Comparison of ENCODE assay signal across 8 cellular contexts in genomic region chr9:128117613-128118471, GRCh38. TPM values are rescaled to one million over a fixed set of nuclear protein-coding genes. Genes with fewer than 3 reads are reported as not detected.
DNase-seq lines count a peak whose midpoint lies in the region; ATAC-seq, FAIRE-seq and TF ChIP-seq lines count a peak whose summit lies in the region.

No MANE protein-coding gene starts in this region.

- H3K36me3 ChIP-seq in DOHH2 (ENCODE audit: control insufficient read depth, low read length), result peaks cover 61% of the 10 kb centered on the region
- H3K36me3 ChIP-seq in bronchial epithelial cell (ENCODE audit: control insufficient read depth, insufficient read depth, low read length), result peaks cover 12% of the 10 kb centered on the region

- H3F3A ChIP-seq in DOHH2 (ENCODE audit: control insufficient read depth, insufficient read depth), result peaks cover 7% of the 10 kb centered on the region; the same call in 1 of the 2 replicates

- H3K79me2 ChIP-seq in DOHH2 (ENCODE audit: control insufficient read depth, low read length), result no peaks in the 10 kb centered on the region

- DNase-seq in NCI-H446 (lab: John Stamatoyannopoulos, UW) (peak; percentile 70 to 89), bronchial epithelial cell (ENCODE audit: low read depth) (peak; percentile 78), iris pigment epithelial cell (ENCODE audit: low read depth) (peak; percentile 78)
- peak; percentile 91 to 99 (median 96) for DNase-seq in activated CD4-positive, CD25-positive, alpha-beta regulatory T cell (lab: John Stamatoyannopoulos, UW)
- DNase-seq in stimulated activated CD4-positive, alpha-beta T cell treated with anti-CD3 and anti-CD28 coated beads, Interleukin-15, amount 100 ng/mL, for 1 hour (ENCODE audit: low read depth in 1 of 2, low spot score in 1 of 2), result peak; percentile 94 to 98

- peaks cover 3% of the 10 kb centered on the region; the same call in 1 of the 2 replicates for H3K4me1 ChIP-seq in DOHH2 (ENCODE audit: control insufficient read depth, low read length)

- H3K4me2 ChIP-seq in DOHH2 (ENCODE audit: low read length), result no peak overlapping the region

- H3K4me3 ChIP-seq in DOHH2 (ENCODE audit: low read length), result no peak overlapping the region
- no peak overlapping the region for H3K4me3 ChIP-seq in bronchial epithelial cell (ENCODE audit: low read depth, low read length)

- no peaks in the 10 kb centered on the region for H3K9me2 ChIP-seq in DOHH2 (replicated peaks; ENCODE audit: control insufficient read depth, low read length)

- H3K27me3 ChIP-seq in DOHH2 (ENCODE audit: control insufficient read depth, low read length) (no peaks in the 10 kb centered on the region), bronchial epithelial cell (ENCODE audit: control insufficient read depth, insufficient read depth, low read length) (no peaks in the 10 kb centered on the region)

- H3K27ac ChIP-seq in DOHH2 (ENCODE audit: low read depth, low read length), result no peak overlapping the region

- H4K20me1 ChIP-seq in DOHH2 (ENCODE audit: control insufficient read depth, insufficient read depth, low read depth, low read length), result no peaks in the 10 kb centered on the region

- peak; percentile 50 for ATAC-seq in HG03103 (IDR thresholded peaks at IDR 0.05; ENCODE audit: low read depth, unreplicated experiment)
- no peak for ATAC-seq in GM18873 (IDR thresholded peaks at IDR 0.05; ENCODE audit: low FRiP score, unreplicated experiment)

- peak; percentile 100 for TF ChIP-seq CTCF in DOHH2 (IDR thresholded peaks at IDR 0.05; ENCODE audit: low read depth, low read length, poor library complexity, severe bottlenecking)
- TF ChIP-seq CTCF in bronchial epithelial cell (IDR thresholded peaks at IDR 0.05; ENCODE audit: insufficient read depth, low read length, severe bottlenecking), result peak; percentile 100

- peak; percentile 89 for FAIRE-seq in bronchial epithelial cell (lab: Jason Lieb, UNC)

- no peaks in the 10 kb centered on the region for H3K9me3 ChIP-seq in DOHH2 (ENCODE audit: control insufficient read depth, insufficient read depth, low read length)

RNA-seq across cellular contexts. Expression of gene PTGES2, which starts 9.7 kb away (rescaled TPM):
- total RNA-seq in bronchial epithelial cell, result 130 and 137 TPM in 2 replicates

RNA-seq across cellular contexts. Expression of gene LCN2, which starts 31.4 kb away (rescaled TPM):
- total RNA-seq in bronchial epithelial cell, result 48.4 and 110 TPM in 2 replicates

RNA-seq across cellular contexts. Expression of gene BBLN, which starts 42.2 kb away (rescaled TPM):
- total RNA-seq in bronchial epithelial cell, result 28.2 and 29.4 TPM in 2 replicates

RNA-seq across cellular contexts. Expression of gene SLC25A25, which starts 49.8 kb away (rescaled TPM):
- total RNA-seq in bronchial epithelial cell, result 12.6 and 17.2 TPM in 2 replicates

RNA-seq across cellular contexts. Expression of gene NAIF1, which starts 50.7 kb away (rescaled TPM):
- 10.3 and 12.4 TPM in 2 replicates for total RNA-seq in bronchial epithelial cell
